ENCODE assay signal across 23 cellular contexts in genomic region chr5:2261002-2261703, GRCh38.
"Had no signal": no experiment of that assay in that cellular context is flagged by ENCODE, and none has a peak within 500 bp of the region (broad histone marks: within the 10 kb centered on the region; RNA-seq: fewer than 3 reads in every experiment).

No MANE protein-coding gene starts in this region.

- H3K9me3 ChIP-seq: adrenal gland had no signal

- H3K27me3 Mint-ChIP-seq: activated naive CD8-positive, alpha-beta T cell treated with anti-CD3 and anti-CD28 coated beads, Interleukin-2, amount 10 ng/mL, durations not matched to agents 7 days and 5 days; IgD-negative memory B cell had no signal

- H3K27ac ChIP-seq: adrenal gland, KMS-11, SJSA1 had no signal

- H3K9ac ChIP-seq: KMS-11 had no signal

- H3K4me1 Mint-ChIP-seq: activated naive CD8-positive, alpha-beta T cell treated with anti-CD3 and anti-CD28 coated beads, Interleukin-2, amount 10 ng/mL, durations not matched to agents 7 days and 5 days; IgD-negative memory B cell had no signal

- ATAC-seq: activated CD4-positive, CD25-positive, alpha-beta regulatory T cell treated with anti-CD3 and anti-CD28 coated beads, Interleukin-2, amount 50 U/mL, for 24 hours; activated CD8-positive, alpha-beta T cell treated with anti-CD3 and anti-CD28 coated beads for 36 hours had no signal

- H3K4me1 ChIP-seq: adrenal gland, SJSA1 had no signal

- H3K36me3 ChIP-seq: adrenal gland, SJSA1 had no signal

- H3K9me3 Mint-ChIP-seq: activated CD8-positive, alpha-beta T cell treated with anti-CD3 and anti-CD28 coated beads for 36 hours; activated naive CD8-positive, alpha-beta T cell treated with anti-CD3 and anti-CD28 coated beads, Interleukin-2, amount 10 ng/mL, durations not matched to agents 7 days and 5 days; T-helper 1 cell treated with Interleukin-12 subunit alpha and Interleukin-12 subunit beta and Interleukin-4 antibody, amounts not matched to agents 30 μg/mL and 1 μg/mL, for 36 hours had no signal

- H3K4me3 Mint-ChIP-seq: activated CD8-positive, alpha-beta T cell treated with anti-CD3 and anti-CD28 coated beads for 36 hours; activated naive CD8-positive, alpha-beta T cell treated with anti-CD3 and anti-CD28 coated beads, Interleukin-2, amount 10 ng/mL, durations not matched to agents 7 days and 5 days; IgD-negative memory B cell; T-helper 1 cell treated with Interleukin-12 subunit alpha and Interleukin-12 subunit beta and Interleukin-4 antibody, amounts not matched to agents 30 μg/mL and 1 μg/mL, for 36 hours had no signal

- H3K4me3 ChIP-seq: adrenal gland, SJSA1 had no signal

- H3K27me3 ChIP-seq: adrenal gland, SJSA1 had no signal

- H3K36me3 Mint-ChIP-seq: activated naive CD8-positive, alpha-beta T cell treated with anti-CD3 and anti-CD28 coated beads, Interleukin-2, amount 10 ng/mL, durations not matched to agents 7 days and 5 days; IgD-negative memory B cell had no signal

- H3K4me2 ChIP-seq: KMS-11 had no signal

- H3K27ac Mint-ChIP-seq: activated CD8-positive, alpha-beta T cell treated with anti-CD3 and anti-CD28 coated beads for 36 hours; activated naive CD8-positive, alpha-beta T cell treated with anti-CD3 and anti-CD28 coated beads, Interleukin-2, amount 10 ng/mL, durations not matched to agents 7 days and 5 days; IgD-negative memory B cell; T-helper 1 cell treated with Interleukin-12 subunit alpha and Interleukin-12 subunit beta and Interleukin-4 antibody, amounts not matched to agents 30 μg/mL and 1 μg/mL, for 36 hours had no signal

- DNase-seq: activated CD4-positive, alpha-beta T cell treated with anti-CD3 and anti-CD28 coated beads for 4 hours; activated CD8-positive, alpha-beta memory T cell treated with anti-CD3 and anti-CD28 coated beads, Interleukin-2, amount 50 U/mL, for 48 hours; activated CD8-positive, alpha-beta T cell treated with anti-CD3 and anti-CD28 coated beads for 36 hours; activated naive CD4-positive, alpha-beta T cell treated with anti-CD3 and anti-CD28 coated beads, Interleukin-2, amount 50 U/mL, for 16 hours; activated naive CD8-positive, alpha-beta T cell treated with anti-CD3 and anti-CD28 coated beads, Interleukin-2, amount 10 ng/mL, durations not matched to agents 7 days and 5 days; activated T-cell treated with anti-CD3 and anti-CD28 coated beads, Interleukin-2, amount 50 U/mL, for 1 hour; anterior cingulate cortex; NCI-H1092 treated with DMSO at 0.1 percent for 48 hours; NCI-H1417 treated with DMSO at 0.1 percent for 48 hours; NCI-H1694; NCI-H2029; NCI-H345; NCI-H510A; NCI-H526 treated with DMSO at 0.1 percent for 48 hours; NCI-H82; Right ventricle myocardium superior; RPMI8226 had no signal
